Comparison of ENCODE assay signal across 9 cellular contexts in the genomic region with DNA sequence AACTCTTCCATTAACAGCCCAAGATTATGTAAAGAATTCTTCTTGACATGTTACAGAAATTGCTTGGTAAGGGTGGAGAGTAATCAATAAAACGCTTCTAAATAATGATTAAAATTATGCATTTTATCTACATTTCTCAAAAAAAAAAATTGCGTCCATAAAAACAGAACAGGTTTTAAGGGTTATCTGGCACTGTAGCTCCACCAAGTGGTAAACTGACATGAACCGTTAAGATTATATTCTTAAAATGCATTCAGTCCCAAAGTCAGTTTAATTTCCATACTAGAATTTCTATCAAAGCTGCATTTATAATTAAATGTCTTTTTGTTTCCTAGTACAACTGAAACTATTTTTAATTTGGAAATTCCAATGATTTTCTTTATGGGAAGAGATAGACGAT.
DNase-seq lines count a peak whose midpoint lies in the region; TF ChIP-seq lines count a peak whose summit lies in the region.
"Had no signal": no experiment of that assay in that cellular context is flagged by ENCODE, and none has a peak within 500 bp of the region (broad histone marks: within the 10 kb centered on the region; RNA-seq: fewer than 3 reads in every experiment).

No MANE protein-coding gene starts in this region.

- TF ChIP-seq CTCF in dorsolateral prefrontal cortex (IDR thresholded peaks at IDR 0.05 in 54 of 56, conservative IDR thresholded peaks at IDR 0.05 in 2 of 56; ENCODE audit: low read depth in 1 of 56, partially characterized antibody in 56 of 56) (peak in 54 of 56 donors; percentile 35 to 77 (median 64)), progenitor cell of endocrine pancreas (IDR thresholded peaks at IDR 0.05; ENCODE audit: unreplicated experiment) (peak; percentile 75), lower leg skin (IDR thresholded peaks at IDR 0.05) (no peak)

- intact Hi-C loops in dorsolateral prefrontal cortex (cut with DNase I) (loop anchor here (5.0 to 10.0 kb wide), 10 partner anchors 273 to 1470 kb away; partner anchors contain the start of gene CAMK2D (in 1 of the 2)), lower leg skin (cut with DNase I; ENCODE audit: low total_unique reads) (no loop called here)

- no peak for TF ChIP-seq POLR2A in lower leg skin (IDR thresholded peaks at IDR 0.05)

- no peaks in the 10 kb centered on the region for H3K36me3 Mint-ChIP-seq in progenitor cell of endocrine pancreas (ENCODE audit: insufficient read depth)

- H3K9me3 Mint-ChIP-seq in progenitor cell of endocrine pancreas (ENCODE audit: low read depth), result no peaks in the 10 kb centered on the region

- H3K27ac ChIP-seq in dorsolateral prefrontal cortex, result peak overlapping the region in 2 of 59 donors; percentile 37 to 44
- H3K27ac ChIP-seq: parathyroid adenoma had no signal

- no peak overlapping the region for H3K27ac Mint-ChIP-seq in progenitor cell of endocrine pancreas

- H3K27me3 Mint-ChIP-seq in progenitor cell of endocrine pancreas, result peaks cover 4% of the 10 kb centered on the region

- H3K4me3 Mint-ChIP-seq in progenitor cell of endocrine pancreas (ENCODE audit: low read depth), result no peak overlapping the region

- DNase-seq in NCI-H146 (lab: John Stamatoyannopoulos, UW) (peak; percentile 2), NCI-H146 treated with DMSO at 0.1 percent for 48 hours (lab: John Stamatoyannopoulos, UW; ENCODE audit: unreplicated experiment) (no peak), NCI-H2081 (lab: John Stamatoyannopoulos, UW) (peak; percentile 8 to 19), dorsolateral prefrontal cortex (peak in 1 of 10 donors; percentile 11), progenitor cell of endocrine pancreas (ENCODE audit: low spot score, unreplicated experiment) (no peak), NCI-H524 treated with DMSO at 0.1 percent for 48 hours (lab: John Stamatoyannopoulos, UW) (no peak), lower leg skin (ENCODE audit: low spot score in 2 of 2) (no peak)
- no peak for DNase-seq in stimulated activated CD4-positive, alpha-beta T cell treated with anti-CD3 and anti-CD28 coated beads, Interleukin-4, amount 100 ng/mL, for 1 hour

- H3K4me3 ChIP-seq in dorsolateral prefrontal cortex (no peak overlapping the region), lower leg skin (ENCODE audit: low read depth, poor library complexity, severe bottlenecking) (no peak overlapping the region)

- peaks cover 5% of the 10 kb centered on the region for H3K4me1 Mint-ChIP-seq in progenitor cell of endocrine pancreas (ENCODE audit: low read depth)

- peaks cover 0 to 4% (median 0%) of the 10 kb centered on the region in 45 donors for H3K27me3 ChIP-seq in dorsolateral prefrontal cortex

- WGBS in lower leg skin, 2 donors, result 8% methylated on average over 4 of the region's 4 CpGs

Comparison
In these comparisons a context has a peak if more than half of its experiments do, and no peak if none do; other contexts are left out.
1. DNase-seq: peak in NCI-H146 (single experiment) and NCI-H2081 (2 of 2); none in NCI-H146 treated with DMSO at 0.1 percent for 48 hours (single experiment), progenitor cell of endocrine pancreas (single experiment), NCI-H524 treated with DMSO at 0.1 percent for 48 hours (single experiment), stimulated activated CD4-positive, alpha-beta T cell treated with anti-CD3 and anti-CD28 coated beads, Interleukin-4, amount 100 ng/mL, for 1 hour (single experiment) and lower leg skin (0 of 2).
2. CTCF ChIP-seq: peak in dorsolateral prefrontal cortex (54 of 56) and progenitor cell of endocrine pancreas (single experiment); none in lower leg skin (0 of 3).